Comparison of ENCODE assay signal across 11 cellular contexts in the genomic region with DNA sequence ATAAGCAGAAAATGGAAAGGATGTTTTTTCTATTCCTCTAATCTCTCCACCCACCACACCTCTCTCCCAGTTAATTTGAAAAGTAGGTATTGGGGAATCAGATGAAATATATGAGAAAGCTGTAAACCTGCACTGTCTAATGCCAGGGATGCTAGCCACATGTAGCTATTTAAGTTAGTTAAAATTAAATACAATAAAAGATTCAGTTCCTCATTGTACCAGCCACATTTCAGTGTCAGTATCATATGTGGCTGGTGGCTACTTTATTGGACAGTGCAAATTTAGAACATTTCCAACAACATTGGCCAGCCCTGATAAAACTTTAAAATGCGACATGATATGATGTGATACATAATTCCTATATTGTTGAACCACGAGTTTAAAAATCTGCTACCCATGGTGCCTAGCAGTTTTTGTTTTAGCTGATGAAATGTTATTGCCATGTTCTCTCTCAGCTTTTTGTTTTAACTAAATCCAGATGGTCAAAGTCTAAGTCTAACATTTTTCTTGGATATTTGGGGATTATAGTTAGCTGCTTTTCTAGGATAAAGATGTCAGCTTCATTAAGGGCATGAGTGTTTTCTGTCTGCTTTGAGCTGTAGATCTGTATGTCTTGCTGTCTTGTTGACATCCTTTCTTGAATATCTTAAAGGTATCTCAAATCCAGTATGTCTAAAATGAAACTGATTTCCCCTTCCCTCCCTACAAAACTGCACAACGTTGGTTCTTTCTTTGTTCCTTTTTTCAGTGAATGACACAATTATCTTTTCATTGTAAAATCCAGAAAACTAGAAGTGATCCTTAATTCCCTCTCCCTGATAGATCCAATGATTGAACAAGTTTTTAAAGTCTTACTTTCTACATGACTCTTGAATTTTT. TPM values are rescaled to one million over a fixed set of nuclear protein-coding genes. Genes with fewer than 3 reads are reported as not detected.
DNase-seq lines count a peak whose midpoint lies in the region; ATAC-seq, FAIRE-seq and TF ChIP-seq lines count a peak whose summit lies in the region.
"Had no signal": no experiment of that assay in that cellular context is flagged by ENCODE, and none has a peak within 500 bp of the region (broad histone marks: within the 10 kb centered on the region; RNA-seq: fewer than 3 reads in every experiment).

No MANE protein-coding gene starts in this region.

- H3K27ac ChIP-seq in astrocyte (ENCODE audit: low read depth, low read length) (no peak overlapping the region), rectal smooth muscle tissue (ENCODE audit: low read depth, low read length) (peak overlapping the region; percentile 12), lower lobe of right lung (no peak overlapping the region)

- no peak overlapping the region for H3K9ac ChIP-seq in astrocyte (ENCODE audit: low read length)
- no peak overlapping the region for H3K9ac ChIP-seq in rectal smooth muscle tissue (ENCODE audit: low read length)

- H3K36me3 ChIP-seq in astrocyte (ENCODE audit: insufficient read depth, low read length), result peaks cover 4% of the 10 kb centered on the region
- no peaks in the 10 kb centered on the region for H3K36me3 ChIP-seq in rectal smooth muscle tissue (ENCODE audit: control insufficient read depth, insufficient read depth, low read length)
- no peaks in the 10 kb centered on the region for H3K36me3 ChIP-seq in lower lobe of right lung

- CTCF ChIA-PET in activated CD4-positive, alpha-beta T cell treated with anti-CD3 and anti-CD28 coated beads for 36 hours (lab: Charles Lee), result interaction anchor here (0.9 to 1.5 kb wide), 3 partner anchors 8 to 20 kb away, joined by 3 to 5 read pairs (median 3); no protein-coding TSS in a partner anchor

- no peak for ATAC-seq in activated CD4-positive, alpha-beta T cell treated with anti-CD3 and anti-CD28 coated beads for 36 hours
- peak; percentile 54 for ATAC-seq in HG02981 (IDR thresholded peaks at IDR 0.05; ENCODE audit: unreplicated experiment)
- ATAC-seq in lower lobe of right lung, result no peak
- ATAC-seq: HCT116 had no signal

- DNase-seq in activated CD4-positive, alpha-beta T cell treated with anti-CD3 and anti-CD28 coated beads for 36 hours, result no peak
- no peak for DNase-seq in activated CD4-positive, alpha-beta T cell treated with anti-CD3 and anti-CD28 coated beads for 48 hours
- no peak for DNase-seq in astrocyte (ENCODE audit: low read depth)
- no peak for DNase-seq in GM19238 (ENCODE audit: insufficient read length, low spot score)
- no peak for DNase-seq in lower lobe of right lung
- no peak for DNase-seq in GM20000 (ENCODE audit: low spot score)
- DNase-seq: ACHN, NCI-H2171 treated with DMSO at 0.1 percent for 48 hours had no signal

- H3K79me2 ChIP-seq in astrocyte (ENCODE audit: insufficient read depth, low read length), result peaks cover 92% of the 10 kb centered on the region

- H3K9me3 Mint-ChIP-seq in activated CD4-positive, alpha-beta T cell treated with anti-CD3 and anti-CD28 coated beads for 36 hours (ENCODE audit: low read depth), result no peaks in the 10 kb centered on the region
- no peaks in the 10 kb centered on the region for H3K9me3 Mint-ChIP-seq in astrocyte (ENCODE audit: unreplicated experiment)

- H3K4me1 Mint-ChIP-seq in activated CD4-positive, alpha-beta T cell treated with anti-CD3 and anti-CD28 coated beads for 36 hours, result peaks cover 39% of the 10 kb centered on the region
- H3K4me1 Mint-ChIP-seq in astrocyte (ENCODE audit: low read depth, unreplicated experiment), result peaks cover 14% of the 10 kb centered on the region

- peaks cover 94% of the 10 kb centered on the region for H4K20me1 ChIP-seq in astrocyte (ENCODE audit: insufficient read depth, low read length)

- peak overlapping the region; percentile 4 for H3K4me3 Mint-ChIP-seq in activated CD4-positive, alpha-beta T cell treated with anti-CD3 and anti-CD28 coated beads for 36 hours
- no peak overlapping the region for H3K4me3 Mint-ChIP-seq in astrocyte (ENCODE audit: unreplicated experiment)

- peaks cover 6% of the 10 kb centered on the region for H3K4me1 ChIP-seq in astrocyte (ENCODE audit: insufficient read depth, low read length)
- H3K4me1 ChIP-seq in rectal smooth muscle tissue (ENCODE audit: control insufficient read depth, insufficient read depth, low read length), result no peaks in the 10 kb centered on the region
- H3K4me1 ChIP-seq in lower lobe of right lung, result peaks cover 34% of the 10 kb centered on the region

- no peak overlapping the region for H3K4me3 ChIP-seq in astrocyte (ENCODE audit: insufficient read depth, low read depth, low read length)
- H3K4me3 ChIP-seq in rectal smooth muscle tissue (ENCODE audit: low read length), result no peak overlapping the region
- no peak overlapping the region for H3K4me3 ChIP-seq in lower lobe of right lung

- no peaks in the 10 kb centered on the region for H3K9me3 ChIP-seq in astrocyte (ENCODE audit: insufficient read depth, low read depth, low read length)
- H3K9me3 ChIP-seq in lower lobe of right lung, result no peaks in the 10 kb centered on the region

- no peaks in the 10 kb centered on the region for H3K27me3 Mint-ChIP-seq in activated CD4-positive, alpha-beta T cell treated with anti-CD3 and anti-CD28 coated beads for 36 hours
- H3K27me3 Mint-ChIP-seq in astrocyte (ENCODE audit: low read depth, unreplicated experiment), result no peaks in the 10 kb centered on the region

- peak overlapping the region; percentile 61 for H3K27ac Mint-ChIP-seq in activated CD4-positive, alpha-beta T cell treated with anti-CD3 and anti-CD28 coated beads for 36 hours
- H3K27ac Mint-ChIP-seq in astrocyte (ENCODE audit: unreplicated experiment), result no peak overlapping the region

- FAIRE-seq in astrocyte (lab: Jason Lieb, UNC), result peak; percentile 13

- peaks cover 4% of the 10 kb centered on the region for H3K36me3 Mint-ChIP-seq in activated CD4-positive, alpha-beta T cell treated with anti-CD3 and anti-CD28 coated beads for 36 hours (ENCODE audit: low read depth)
- H3K36me3 Mint-ChIP-seq in astrocyte (ENCODE audit: low read depth, unreplicated experiment), result no peaks in the 10 kb centered on the region

- TF ChIP-seq CTCF in astrocyte (IDR thresholded peaks at IDR 0.05; ENCODE audit: insufficient read depth, low read depth, low read length) (no peak), lower lobe of right lung (IDR thresholded peaks at IDR 0.05) (no peak), GM20000 (IDR thresholded peaks at IDR 0.05; ENCODE audit: extremely low read depth, missing control alignments) (no peak)

- no peak overlapping the region for H3K4me2 ChIP-seq in astrocyte (ENCODE audit: low read length)

- POLR2A ChIA-PET in activated CD4-positive, alpha-beta T cell treated with anti-CD3 and anti-CD28 coated beads for 36 hours (lab: Charles Lee), result interaction anchor here (0.6 kb wide), 1 partner anchor 10 kb away, joined by 3 read pairs; no protein-coding TSS in a partner anchor

- no peak overlapping the region for H2AFZ ChIP-seq in astrocyte (ENCODE audit: low read depth, low read length)

- intact Hi-C loops in activated CD4-positive, alpha-beta T cell treated with anti-CD3 and anti-CD28 coated beads for 36 hours (cut with DNase I, micrococcal nuclease), result no loop called here
- intact Hi-C loops in lower lobe of right lung (cut with DNase I), result no loop called here

- no peaks in the 10 kb centered on the region for H3K27me3 ChIP-seq in astrocyte (ENCODE audit: insufficient read depth, low read length)
- no peaks in the 10 kb centered on the region for H3K27me3 ChIP-seq in rectal smooth muscle tissue (ENCODE audit: control insufficient read depth, insufficient read depth, low read length)
- no peaks in the 10 kb centered on the region for H3K27me3 ChIP-seq in lower lobe of right lung (ENCODE audit: low read depth)

RNA-seq across cellular contexts. Expression of a gene that starts 6.1 kb away (rescaled TPM):
- 10 to 100 TPM in 1 of 2 experiments, 1 to 10 TPM in 1; 8.4 to 10.5 TPM for total RNA-seq in activated CD4-positive, alpha-beta T cell treated with anti-CD3 and anti-CD28 coated beads for 36 hours
- total RNA-seq in astrocyte (30.6 and 30.7 TPM in 2 replicates), lower lobe of right lung (37.2 TPM)

RNA-seq across cellular contexts. Expression of a gene that starts 6.3 kb away (rescaled TPM):
- under 1 TPM; 0.27 to 0.28 TPM for total RNA-seq in activated CD4-positive, alpha-beta T cell treated with anti-CD3 and anti-CD28 coated beads for 36 hours
- total RNA-seq in astrocyte, result 0.23 and 0.31 TPM in 2 replicates
- total RNA-seq in lower lobe of right lung, result 1.0 TPM
